ENCODE assay signal across 17 cellular contexts in the genomic region with DNA sequence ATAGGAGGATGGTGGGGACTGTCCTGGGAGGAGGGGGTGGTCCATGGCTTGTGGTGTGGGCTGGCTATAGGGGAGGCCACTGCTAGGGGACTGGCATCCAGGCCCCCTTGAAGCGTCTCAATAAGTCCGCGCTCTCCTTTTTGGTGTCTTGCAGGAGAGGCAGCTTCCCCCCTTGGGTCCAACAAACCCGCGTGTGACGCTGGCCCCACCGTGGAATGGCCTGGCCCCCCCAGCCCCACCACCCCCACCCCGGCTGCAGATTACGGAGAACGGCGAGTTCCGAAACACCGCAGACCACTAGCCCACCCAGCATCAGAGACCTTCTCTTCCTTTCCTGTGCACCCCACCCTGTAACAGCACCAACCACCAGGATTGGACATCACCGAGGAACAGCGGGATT. TPM values are rescaled to one million over a fixed set of nuclear protein-coding genes. Genes with fewer than 3 reads are reported as not detected.
DNase-seq lines count a peak whose midpoint lies in the region; ATAC-seq, FAIRE-seq and TF ChIP-seq lines count a peak whose summit lies in the region.
"Had no signal": no experiment of that assay in that cellular context is flagged by ENCODE, and none has a peak within 500 bp of the region (broad histone marks: within the 10 kb centered on the region; RNA-seq: fewer than 3 reads in every experiment).

No MANE protein-coding gene starts in this region.

- TF ChIP-seq POLR2A in uterus (IDR thresholded peaks at IDR 0.05) (no peak), sigmoid colon (IDR thresholded peaks at IDR 0.05) (no peak)

- POLR2A ChIA-PET in CD8-positive, alpha-beta memory T cell (lab: Charles Lee), result no interaction called here

- FAIRE-seq in kidney (lab: Jason Lieb, UNC), result no peak
- FAIRE-seq: GM18507, GM19239 had no signal

- peaks cover 3% of the 10 kb centered on the region for H3K36me3 ChIP-seq in CD8-positive, alpha-beta memory T cell (ENCODE audit: insufficient read depth, low read length)
- H3K36me3 ChIP-seq in kidney (ENCODE audit: control insufficient read depth in 1 of 2, insufficient read depth in 2 of 2, low read length in 2 of 2) (peaks cover 0 to 3% of the 10 kb centered on the region in 2 donors), uterus (no peaks in the 10 kb centered on the region), sigmoid colon (peaks cover 0 to 37% (median 10%) of the 10 kb centered on the region in 4 donors)

- no peak overlapping the region for H3K4me3 ChIP-seq in CD8-positive, alpha-beta memory T cell (ENCODE audit: low read length)
- H3K4me3 ChIP-seq in kidney (ENCODE audit: low read length in 2 of 2) (no peak overlapping the region), uterus (no peak overlapping the region), sigmoid colon (no peak overlapping the region)
- H3K4me3 ChIP-seq: HAP-1 had no signal

- H3K27me3 Mint-ChIP-seq in activated T-cell treated with anti-CD3 and anti-CD28 coated beads, Interleukin-2, amount 50 U/mL, for 24 hours, result no peaks in the 10 kb centered on the region
- no peaks in the 10 kb centered on the region for H3K27me3 Mint-ChIP-seq in activated T-cell treated with anti-CD3 and anti-CD28 coated beads, Interleukin-2, amount 50 U/mL, for 72 hours (ENCODE audit: low read depth)
- H3K27me3 Mint-ChIP-seq in CD8-positive, alpha-beta memory T cell, result no peaks in the 10 kb centered on the region
- H3K27me3 Mint-ChIP-seq in progenitor cell of endocrine pancreas, result no peaks in the 10 kb centered on the region
- H3K27me3 Mint-ChIP-seq: IgD-negative memory B cell had no signal

- WGBS in sigmoid colon, 2 donors, result 93 to 96% methylated on average over 15 of the region's 15 CpGs

- no peaks in the 10 kb centered on the region for H3K27me3 ChIP-seq in CD8-positive, alpha-beta memory T cell (ENCODE audit: insufficient read depth, low read length, poor library complexity, severe bottlenecking)
- no peaks in the 10 kb centered on the region for H3K27me3 ChIP-seq in uterus
- H3K27me3 ChIP-seq in sigmoid colon, result no peaks in the 10 kb centered on the region

- H3K4me1 Mint-ChIP-seq in activated T-cell treated with anti-CD3 and anti-CD28 coated beads, Interleukin-2, amount 50 U/mL, for 24 hours (ENCODE audit: low read depth), result peaks cover 32% of the 10 kb centered on the region
- H3K4me1 Mint-ChIP-seq in activated T-cell treated with anti-CD3 and anti-CD28 coated beads, Interleukin-2, amount 50 U/mL, for 72 hours (ENCODE audit: low read depth), result peaks cover 31% of the 10 kb centered on the region
- H3K4me1 Mint-ChIP-seq in CD8-positive, alpha-beta memory T cell, result peaks cover 30 to 54% (median 33%) of the 10 kb centered on the region in 3 donors
- peaks cover 13% of the 10 kb centered on the region for H3K4me1 Mint-ChIP-seq in progenitor cell of endocrine pancreas (ENCODE audit: low read depth)

- H3K9ac ChIP-seq in kidney (ENCODE audit: low read length in 2 of 2), result no peak overlapping the region

- no peaks in the 10 kb centered on the region for H3K9me3 Mint-ChIP-seq in activated T-cell treated with anti-CD3 and anti-CD28 coated beads, Interleukin-2, amount 50 U/mL, for 24 hours
- no peaks in the 10 kb centered on the region for H3K9me3 Mint-ChIP-seq in activated T-cell treated with anti-CD3 and anti-CD28 coated beads, Interleukin-2, amount 50 U/mL, for 72 hours
- peaks cover 0 to 1% (median 0%) of the 10 kb centered on the region in 5 donors for H3K9me3 Mint-ChIP-seq in CD8-positive, alpha-beta memory T cell
- H3K9me3 Mint-ChIP-seq in progenitor cell of endocrine pancreas (ENCODE audit: low read depth), result no peaks in the 10 kb centered on the region
- H3K9me3 Mint-ChIP-seq: IgD-negative memory B cell had no signal

- H3K36me3 Mint-ChIP-seq in activated T-cell treated with anti-CD3 and anti-CD28 coated beads, Interleukin-2, amount 50 U/mL, for 24 hours (ENCODE audit: low read depth), result peaks cover 70% of the 10 kb centered on the region
- peaks cover 2% of the 10 kb centered on the region in 2 donors for H3K36me3 Mint-ChIP-seq in activated T-cell treated with anti-CD3 and anti-CD28 coated beads, Interleukin-2, amount 50 U/mL, for 72 hours (ENCODE audit: insufficient read depth in 2 of 2)
- H3K36me3 Mint-ChIP-seq in CD8-positive, alpha-beta memory T cell, result peaks cover 0 to 53% (median 3%) of the 10 kb centered on the region in 3 donors
- peaks cover 10% of the 10 kb centered on the region for H3K36me3 Mint-ChIP-seq in progenitor cell of endocrine pancreas (ENCODE audit: insufficient read depth)

- DNase-seq in activated T-cell treated with anti-CD3 and anti-CD28 coated beads, Interleukin-2, amount 50 U/mL, for 24 hours, result no peak
- no peak for DNase-seq in activated T-cell treated with anti-CD3 and anti-CD28 coated beads, Interleukin-2, amount 50 U/mL, for 72 hours
- no peak for DNase-seq in CD8-positive, alpha-beta memory T cell
- DNase-seq in kidney, result peak; percentile 39
- DNase-seq in progenitor cell of endocrine pancreas (ENCODE audit: low spot score, unreplicated experiment), result no peak
- no peak for DNase-seq in uterus
- DNase-seq in sigmoid colon, result no peak
- DNase-seq in NCI-H2196 (lab: John Stamatoyannopoulos, UW; ENCODE audit: unreplicated experiment), result no peak
- DNase-seq: DMS153, NCI-H1436, NCI-H2081, NCI-H526 treated with DMSO at 0.1 percent for 48 hours, OCI-M1 had no signal

- TF ChIP-seq EP300 in sigmoid colon (IDR thresholded peaks at IDR 0.05), result no peak

- no peak for TF ChIP-seq CTCF in kidney (IDR thresholded peaks at IDR 0.05; ENCODE audit: borderline replicate concordance, extremely low read depth, insufficient read depth)
- TF ChIP-seq CTCF in progenitor cell of endocrine pancreas (IDR thresholded peaks at IDR 0.05; ENCODE audit: unreplicated experiment), result no peak
- TF ChIP-seq CTCF in uterus (IDR thresholded peaks at IDR 0.05), result no peak
- no peak for TF ChIP-seq CTCF in sigmoid colon (IDR thresholded peaks at IDR 0.05)

- intact Hi-C loops in kidney (cut with DNase I) (no loop called here), uterus (cut with DNase I; ENCODE audit: low total_unique reads) (no loop called here), sigmoid colon (cut with DNase I) (loop anchor here (5.0 kb wide), 1 partner anchor 121 kb away; no protein-coding TSS in a partner anchor)

- CTCF ChIA-PET in CD8-positive, alpha-beta memory T cell (lab: Charles Lee), result no interaction called here

- no peak for ATAC-seq in activated T-cell treated with anti-CD3 and anti-CD28 coated beads, Interleukin-2, amount 50 U/mL, for 72 hours (replicated peaks in 1 of 2)

- H3K4me3 Mint-ChIP-seq in activated T-cell treated with anti-CD3 and anti-CD28 coated beads, Interleukin-2, amount 50 U/mL, for 24 hours, result no peak overlapping the region
- no peak overlapping the region for H3K4me3 Mint-ChIP-seq in activated T-cell treated with anti-CD3 and anti-CD28 coated beads, Interleukin-2, amount 50 U/mL, for 72 hours
- peak overlapping the region in 2 of 7 donors; percentile 15 to 38 for H3K4me3 Mint-ChIP-seq in CD8-positive, alpha-beta memory T cell
- H3K4me3 Mint-ChIP-seq in progenitor cell of endocrine pancreas (ENCODE audit: low read depth), result peak overlapping the region; percentile 29

- peaks cover 21% of the 10 kb centered on the region for H3K4me1 ChIP-seq in CD8-positive, alpha-beta memory T cell (ENCODE audit: insufficient read depth, low read length)
- H3K4me1 ChIP-seq in kidney (ENCODE audit: control insufficient read depth in 1 of 2, insufficient read depth in 1 of 2, low read depth in 1 of 2, low read length in 2 of 2) (peaks cover 0 to 9% of the 10 kb centered on the region in 2 donors), uterus (peaks cover 0 to 6% of the 10 kb centered on the region in 2 donors), sigmoid colon (peaks cover 0 to 30% (median 20%) of the 10 kb centered on the region in 4 donors)
- H3K4me1 ChIP-seq: HAP-1 had no signal

- H3K27ac ChIP-seq in CD8-positive, alpha-beta memory T cell (ENCODE audit: low read depth, low read length), result no peak overlapping the region
- no peak overlapping the region for H3K27ac ChIP-seq in kidney (ENCODE audit: low read depth in 2 of 2, low read length in 2 of 2)
- no peak overlapping the region for H3K27ac ChIP-seq in uterus
- no peak overlapping the region for H3K27ac ChIP-seq in sigmoid colon

- no peaks in the 10 kb centered on the region for H3K9me3 ChIP-seq in CD8-positive, alpha-beta memory T cell (ENCODE audit: low read length)
- H3K9me3 ChIP-seq in kidney (ENCODE audit: control insufficient read depth in 1 of 2, low read length in 2 of 2), result no peaks in the 10 kb centered on the region
- H3K9me3 ChIP-seq in uterus, result no peaks in the 10 kb centered on the region
- no peaks in the 10 kb centered on the region for H3K9me3 ChIP-seq in sigmoid colon
- H3K9me3 ChIP-seq: HAP-1 had no signal

- peak overlapping the region; percentile 77 for H3K27ac Mint-ChIP-seq in activated T-cell treated with anti-CD3 and anti-CD28 coated beads, Interleukin-2, amount 50 U/mL, for 24 hours
- H3K27ac Mint-ChIP-seq in activated T-cell treated with anti-CD3 and anti-CD28 coated beads, Interleukin-2, amount 50 U/mL, for 72 hours, result no peak overlapping the region
- H3K27ac Mint-ChIP-seq in CD8-positive, alpha-beta memory T cell, result peak overlapping the region in 6 of 8 donors; percentile 41 to 72 (median 51)
- no peak overlapping the region for H3K27ac Mint-ChIP-seq in progenitor cell of endocrine pancreas

RNA-seq across cellular contexts. Expression of a gene that starts 2.8 kb away (rescaled TPM):
- 10 to 100 TPM; 10.2 to 13.6 TPM for total RNA-seq in activated T-cell treated with anti-CD3 and anti-CD28 coated beads, Interleukin-2, amount 50 U/mL, for 72 hours
- 10 to 100 TPM; 16.4 to 16.5 TPM for total RNA-seq in CD8-positive, alpha-beta memory T cell
- polyA plus RNA-seq in CD8-positive, alpha-beta memory T cell, result 9.1 TPM
- 11.5 TPM for total RNA-seq in kidney
- 6.4 TPM for polyA plus RNA-seq in kidney (ENCODE audit: insufficient read depth, low read depth, low replicate concordance)
- total RNA-seq in progenitor cell of endocrine pancreas, result 15.4 and 15.7 TPM in 2 replicates
- total RNA-seq in uterus, result 10 to 100 TPM in 1 of 4 donors, 1 to 10 TPM in 1, under 1 TPM in 2; under 0.01 to 12.0 (median 4.7) TPM
- 1 to 10 TPM; 1.1 to 3.6 (median 1.4) TPM for total RNA-seq in sigmoid colon
- polyA plus RNA-seq in sigmoid colon, result 1 to 10 TPM in 2 of 3 donors, under 1 TPM in 1; 0.60 to 4.2 (median 1.8) TPM

RNA-seq across cellular contexts. Expression of a gene that starts 31.7 kb away (rescaled TPM):
- 10 to 100 TPM; 86.9 to 91.5 TPM for total RNA-seq in activated T-cell treated with anti-CD3 and anti-CD28 coated beads, Interleukin-2, amount 50 U/mL, for 72 hours
- 10 to 100 TPM; 22.6 to 24.9 TPM for total RNA-seq in CD8-positive, alpha-beta memory T cell
- 1.0 TPM for polyA plus RNA-seq in CD8-positive, alpha-beta memory T cell
- total RNA-seq in kidney (17.8 TPM), progenitor cell of endocrine pancreas (59.9 and 60.3 TPM in 2 replicates), uterus (10 to 100 TPM; 11.5 to 67.6 (median 14.4) TPM), sigmoid colon (10 to 100 TPM in 1 of 4 donors, 1 to 10 TPM in 3; 6.4 to 24.6 (median 9.9) TPM)
- polyA plus RNA-seq in kidney (ENCODE audit: insufficient read depth, low read depth, low replicate concordance) (2.7 TPM), sigmoid colon (10 to 100 TPM in 1 of 3 donors, 1 to 10 TPM in 1, under 1 TPM in 1; 0.92 to 17.8 (median 2.4) TPM)

RNA-seq across cellular contexts. Expression of a gene that starts 33.7 kb away (rescaled TPM):
- 100 to 1,000 TPM; 212 to 222 TPM for total RNA-seq in activated T-cell treated with anti-CD3 and anti-CD28 coated beads, Interleukin-2, amount 50 U/mL, for 72 hours
- total RNA-seq in CD8-positive, alpha-beta memory T cell, result 100 to 1,000 TPM; 149 to 164 TPM
- 451 TPM for polyA plus RNA-seq in CD8-positive, alpha-beta memory T cell
- total RNA-seq in kidney (163 TPM), progenitor cell of endocrine pancreas (252 and 264 TPM in 2 replicates), uterus (100 to 1,000 TPM in 1 of 4 donors, 10 to 100 TPM in 3; 10.8 to 135 (median 72.7) TPM), sigmoid colon (100 to 1,000 TPM; 102 to 148 (median 120) TPM)
- polyA plus RNA-seq in kidney (ENCODE audit: insufficient read depth, low read depth, low replicate concordance) (433 TPM), sigmoid colon (100 to 1,000 TPM; 110 to 193 (median 153) TPM)

RNA-seq across cellular contexts. Expression of a gene that starts 40.8 kb away (rescaled TPM):
- 10 to 100 TPM; 65.2 to 77.3 TPM for total RNA-seq in activated T-cell treated with anti-CD3 and anti-CD28 coated beads, Interleukin-2, amount 50 U/mL, for 72 hours
- total RNA-seq in CD8-positive, alpha-beta memory T cell, result 10 to 100 TPM; 38.5 to 43.3 TPM
- 76.5 TPM for polyA plus RNA-seq in CD8-positive, alpha-beta memory T cell
- total RNA-seq in kidney (63.8 TPM), progenitor cell of endocrine pancreas (58.1 and 58.4 TPM in 2 replicates), uterus (100 to 1,000 TPM in 1 of 4 donors, 10 to 100 TPM in 3; 10.5 to 147 (median 35.3) TPM), sigmoid colon (10 to 100 TPM; 57.1 to 82.3 (median 66.0) TPM)
- polyA plus RNA-seq in kidney (ENCODE audit: insufficient read depth, low read depth, low replicate concordance) (87.6 TPM), sigmoid colon (10 to 100 TPM; 22.4 to 43.2 (median 43.2) TPM)

RNA-seq across cellular contexts. Expression of a gene that starts 60.0 kb away (rescaled TPM):
- 10 to 100 TPM; 91.7 to 96.3 TPM for total RNA-seq in activated T-cell treated with anti-CD3 and anti-CD28 coated beads, Interleukin-2, amount 50 U/mL, for 72 hours
- 10 to 100 TPM; 51.6 to 52.7 TPM for total RNA-seq in CD8-positive, alpha-beta memory T cell
- 0.39 TPM for polyA plus RNA-seq in CD8-positive, alpha-beta memory T cell
- total RNA-seq in kidney (2.3 TPM), progenitor cell of endocrine pancreas (45.5 and 46.6 TPM in 2 replicates), uterus (10 to 100 TPM in 1 of 4 donors, 1 to 10 TPM in 1, not detected in 2; 1.8 to 20.0 TPM), sigmoid colon (1 to 10 TPM in 2 of 4 donors, under 1 TPM in 2; 0.49 to 5.5 (median 1.3) TPM)
- polyA plus RNA-seq in kidney (ENCODE audit: insufficient read depth, low read depth, low replicate concordance) (not detected), sigmoid colon (10 to 100 TPM in 1 of 3 donors, 1 to 10 TPM in 2; 1.2 to 23.0 (median 4.6) TPM)

Comparison
In these comparisons a context has a peak if more than half of its experiments do, and no peak if none do; other contexts are left out.
1. H3K27ac Mint-ChIP-seq: peak in activated T-cell treated with anti-CD3 and anti-CD28 coated beads, Interleukin-2, amount 50 U/mL, for 24 hours (single experiment) and CD8-positive, alpha-beta memory T cell (6 of 8); none in activated T-cell treated with anti-CD3 and anti-CD28 coated beads, Interleukin-2, amount 50 U/mL, for 72 hours (single experiment) and progenitor cell of endocrine pancreas (single experiment).